ENCODE assay signal across 8 cellular contexts in genomic region chr6:157304840-157305675, GRCh38. TPM values are rescaled to one million over a fixed set of nuclear protein-coding genes. Genes with fewer than 3 reads are reported as not detected.
A peak's percentile ranks its signal among the peaks of the same experiment; 100 is the strongest.
DNase-seq lines count a peak whose midpoint lies in the region; ATAC-seq and TF ChIP-seq lines count a peak whose summit lies in the region.

No MANE protein-coding gene starts in this region.

- no peak for TF ChIP-seq CTCF in omental fat pad (IDR thresholded peaks at IDR 0.05)

- DNase-seq in CMK (ENCODE audit: low read depth) (peak; percentile 78), NOMO-1 (lab: John Stamatoyannopoulos, UW; ENCODE audit: unreplicated experiment in 2 of 2) (peak; percentile 49 to 77), fibroblast of gingiva (ENCODE audit: low read depth) (peak; percentile 73), omental fat pad (ENCODE audit: low spot score) (no peak), occipital lobe (lab: John Stamatoyannopoulos, UW) (no peak), GOT3 (lab: John Stamatoyannopoulos, UW) (no peak)
- no peak for DNase-seq in activated CD4-positive, alpha-beta T cell treated with anti-CD3 and anti-CD28 coated beads for 1 hour
- no peak for DNase-seq in activated naive CD4-positive, alpha-beta T cell treated with Interleukin-2 at 50 U/mL for 16 hours

- ATAC-seq in omental fat pad (ENCODE audit: low FRiP score): peak; percentile 51

RNA-seq across cellular contexts. Expression of gene TMEM242, which starts 18.3 kb away (rescaled TPM):
- total RNA-seq in omental fat pad (10 to 100 TPM in 1 of 4 donors, 1 to 10 TPM in 3; 3.5 to 13.6 (median 5.2) TPM), occipital lobe (11.1 TPM)

Comparison
In these comparisons a context has a peak if more than half of its experiments do, and no peak if none do; other contexts are left out.
1. DNase-seq: peak in CMK (single experiment), NOMO-1 (2 of 2) and fibroblast of gingiva (single experiment); none in omental fat pad (single experiment), activated CD4-positive, alpha-beta T cell treated with anti-CD3 and anti-CD28 coated beads for 1 hour (single experiment), activated naive CD4-positive, alpha-beta T cell treated with Interleukin-2 at 50 U/mL for 16 hours (single experiment), occipital lobe (single experiment) and GOT3 (single experiment).